ENCODE assay signal across 16 cellular contexts in genomic region chr20:17976305-17976704, GRCh38.
"Had no signal": no experiment of that assay in that cellular context is flagged by ENCODE, and none has a peak within 500 bp of the region (broad histone marks: within the 10 kb centered on the region; RNA-seq: fewer than 3 reads in every experiment).

No MANE protein-coding gene starts in this region.

- H3K4me1 ChIP-seq: colonic mucosa had no signal

- H3K9me3 Mint-ChIP-seq: endodermal cell, naive B cell, nephron had no signal

- H3K36me3 ChIP-seq: colonic mucosa, thoracic aorta had no signal

- ATAC-seq: heart left ventricle had no signal

- DNase-seq: colonic mucosa; dermis blood vessel endothelial cell; endodermal cell; foreskin melanocyte; heart left ventricle; hippocampal formation; mesendoderm; naive B cell; sigmoid colon; stimulated activated CD4-positive, alpha-beta T cell treated with anti-CD3 and anti-CD28 coated beads, Interleukin-12 subunit alpha, Interleukin-12 subunit beta, amount 100 ng/mL, for 4 hours; stimulated activated naive CD4-positive, alpha-beta T cell; stomach; substantia nigra; trophoblast cell had no signal

- H3K27ac ChIP-seq: colonic mucosa, heart left ventricle, sigmoid colon, stomach, thoracic aorta had no signal

- H3K4me3 ChIP-seq: colonic mucosa, heart left ventricle, sigmoid colon, stomach, thoracic aorta had no signal

- H3K4me3 Mint-ChIP-seq: endodermal cell, nephron had no signal

- H3K27me3 Mint-ChIP-seq: naive B cell had no signal

- H3K9me3 ChIP-seq: colonic mucosa, heart left ventricle, sigmoid colon, stomach, thoracic aorta had no signal

- H3K27me3 ChIP-seq: colonic mucosa, heart left ventricle, sigmoid colon, stomach had no signal
